10 cellular contexts compared by ENCODE assay signal in the genomic region with DNA sequence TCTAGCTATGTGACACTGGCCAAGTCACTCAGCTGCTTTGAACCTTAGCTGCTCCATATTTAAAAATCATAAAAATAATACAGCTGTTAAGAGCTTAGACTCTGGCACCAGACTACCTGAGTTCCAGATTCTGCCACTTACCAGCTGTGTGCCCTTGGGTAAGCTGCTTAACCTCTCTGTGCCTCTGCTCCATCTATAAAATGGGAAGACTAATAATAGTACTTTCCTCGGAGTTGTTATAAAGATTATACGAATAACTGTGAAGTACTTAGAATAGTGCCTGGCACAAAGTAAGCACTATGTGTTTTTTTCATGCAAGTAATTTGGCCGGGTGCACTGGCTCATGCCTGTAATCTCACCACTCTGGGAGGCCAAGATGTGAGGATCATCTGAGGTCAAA. TPM values are rescaled to one million over a fixed set of nuclear protein-coding genes. Genes with fewer than 3 reads are reported as not detected.
DNase-seq lines count a peak whose midpoint lies in the region; ATAC-seq, FAIRE-seq and TF ChIP-seq lines count a peak whose summit lies in the region.
"Had no signal": no experiment of that assay in that cellular context is flagged by ENCODE, and none has a peak within 500 bp of the region (broad histone marks: within the 10 kb centered on the region; RNA-seq: fewer than 3 reads in every experiment).

No MANE protein-coding gene starts in this region.

- H3K4me3 ChIP-seq in Caco-2 (ENCODE audit: low read depth, low read length) = peak overlapping the region; percentile 97
- H3K4me3 ChIP-seq in MM.1S (ENCODE audit: low read length) = no peak overlapping the region
- H3K4me3 ChIP-seq in colonic mucosa = peak overlapping the region; percentile 74
- H3K4me3 ChIP-seq in osteoblast (ENCODE audit: insufficient read depth, low read length) = no peak overlapping the region

- H3K27me3 Mint-ChIP-seq in Caco-2 (ENCODE audit: insufficient read depth, unreplicated experiment) = no peaks in the 10 kb centered on the region

- H3K27ac ChIP-seq in MM.1S (ENCODE audit: low read length) (no peak overlapping the region), colonic mucosa (no peak overlapping the region), osteoblast (ENCODE audit: low read depth, low read length) (no peak overlapping the region)

- H3K79me2 ChIP-seq in MM.1S (ENCODE audit: low read length) (peaks cover 51% of the 10 kb centered on the region), osteoblast (ENCODE audit: insufficient read depth, low read length) (peaks cover 23% of the 10 kb centered on the region)

- no peak for ATAC-seq in GM21723 (IDR thresholded peaks at IDR 0.05; ENCODE audit: unreplicated experiment)

- H3K27ac Mint-ChIP-seq in Caco-2 (ENCODE audit: unreplicated experiment) = no peak overlapping the region

- H3K9me2 ChIP-seq in MM.1S (replicated peaks; ENCODE audit: insufficient read depth, low read length) = no peaks in the 10 kb centered on the region

- H2AFZ ChIP-seq in MM.1S (ENCODE audit: low read length) = no peak overlapping the region
- no peak overlapping the region for H2AFZ ChIP-seq in osteoblast (ENCODE audit: low read length)

- peaks cover 7% of the 10 kb centered on the region; the same call in 1 of the 2 replicates for H3F3A ChIP-seq in MM.1S (ENCODE audit: insufficient read depth, low read length)

- FAIRE-seq in H54 (lab: Jason Lieb, UNC) = no peak

- DNase-seq in Caco-2 = no peak
- no peak for DNase-seq in MM.1S
- DNase-seq in colonic mucosa = no peak
- peak; percentile 50 for DNase-seq in osteoblast (ENCODE audit: insufficient read length, low spot score, missing footprints)
- no peak for DNase-seq in NCI-H1417 (lab: John Stamatoyannopoulos, UW)
- DNase-seq in NCI-H1694 treated with DMSO at 0.1 percent for 48 hours (lab: John Stamatoyannopoulos, UW) = no peak
- no peak for DNase-seq in H54 (ENCODE audit: insufficient read length, low spot score)
- DNase-seq: activated effector memory CD4-positive, alpha-beta T cell treated with Interleukin-2 at 50 U/mL for 16 hours; foreskin fibroblast had no signal

- CTCF ChIA-PET in Caco-2 (lab: Charles Lee) = interaction anchor here (1.0 to 2.5 kb wide), 3 partner anchors 11 to 14 kb away, joined by 3 to 21 read pairs (median 7); no protein-coding TSS in a partner anchor

- TF ChIP-seq POLR2A in H54 (IDR thresholded peaks at IDR 0.05; ENCODE audit: low read depth, low read length) = no peak

- intact Hi-C loops in Caco-2 (cut with micrococcal nuclease; ENCODE audit: unreplicated experiment) (loop anchor here (1.0 kb wide), 1 partner anchor 36 kb away; the partner anchor contains the start of gene TMEM121B), colonic mucosa (cut with DNase I) (loop anchor here (5.0 kb wide), 1 partner anchor 75 kb away; the partner anchor contains the start of gene IL17RA)

- H3K4me1 Mint-ChIP-seq in Caco-2 (ENCODE audit: low read depth, unreplicated experiment) = no peaks in the 10 kb centered on the region

- TF ChIP-seq CTCF in Caco-2 (IDR thresholded peaks at IDR 0.05; ENCODE audit: insufficient read depth in 1 of 2, low read depth in 1 of 2, low read length in 1 of 2, severe bottlenecking in 1 of 2, unreplicated experiment in 1 of 2) = no peak
- TF ChIP-seq CTCF in MM.1S (IDR thresholded peaks at IDR 0.05; ENCODE audit: low read length) = no peak
- no peak for TF ChIP-seq CTCF in colonic mucosa (IDR thresholded peaks at IDR 0.05)
- TF ChIP-seq CTCF in osteoblast (IDR thresholded peaks at IDR 0.05; ENCODE audit: extremely low read depth, low read depth, low read length) = no peak

- peaks cover 28% of the 10 kb centered on the region for H3K36me3 Mint-ChIP-seq in Caco-2 (ENCODE audit: insufficient read depth, unreplicated experiment)

- H3K9me3 ChIP-seq in Caco-2 = no peaks in the 10 kb centered on the region
- no peaks in the 10 kb centered on the region for H3K9me3 ChIP-seq in MM.1S (replicated peaks; ENCODE audit: insufficient read depth, low read length)
- no peaks in the 10 kb centered on the region for H3K9me3 ChIP-seq in colonic mucosa
- no peaks in the 10 kb centered on the region for H3K9me3 ChIP-seq in osteoblast (ENCODE audit: low read depth, low read length)

- H3K36me3 ChIP-seq in Caco-2 (ENCODE audit: control insufficient read depth, insufficient read depth, low read length) (0 out of 2 replicates have a peak, but pooled peaks cover 1% of the 10 kb centered on the region), MM.1S (replicated peaks; ENCODE audit: insufficient read depth, low read length) (no peaks in the 10 kb centered on the region), colonic mucosa (no peaks in the 10 kb centered on the region), osteoblast (ENCODE audit: insufficient read depth, low read length) (no peaks in the 10 kb centered on the region)

- TSS peak; percentile 55 for BruUV-seq in Caco-2 (replicated peaks; lab: Mats Ljungman, UMichigan)

- POLR2A ChIA-PET in Caco-2 (lab: Charles Lee) = no interaction called here

- H3K9ac ChIP-seq in MM.1S (ENCODE audit: low read length) = no peak overlapping the region
- no peak overlapping the region for H3K9ac ChIP-seq in colonic mucosa (ENCODE audit: low read depth in 2 of 2, low read length in 2 of 2)

- H3K27me3 ChIP-seq in Caco-2 (replicated peaks; ENCODE audit: control insufficient read depth, insufficient read depth, low read length) (no peaks in the 10 kb centered on the region), MM.1S (replicated peaks; ENCODE audit: insufficient read depth, low read length) (no peaks in the 10 kb centered on the region), colonic mucosa (no peaks in the 10 kb centered on the region), osteoblast (ENCODE audit: insufficient read depth, low read length) (no peaks in the 10 kb centered on the region)

- H3K9me3 Mint-ChIP-seq in Caco-2 (ENCODE audit: unreplicated experiment) = no peaks in the 10 kb centered on the region

- H3K4me2 ChIP-seq in MM.1S (ENCODE audit: low read depth, low read length) (peak overlapping the region; percentile 80; the same call in 1 of the 2 replicates), osteoblast (ENCODE audit: insufficient read depth, low read length) (no peak overlapping the region)

- peak overlapping the region; percentile 86 for H3K4me3 Mint-ChIP-seq in Caco-2 (ENCODE audit: unreplicated experiment)

- 0 out of 2 replicates have a peak, but pooled peaks cover 3% of the 10 kb centered on the region for H3K4me1 ChIP-seq in Caco-2
- peaks cover 5% of the 10 kb centered on the region; the same call in 1 of the 2 replicates for H3K4me1 ChIP-seq in MM.1S (ENCODE audit: low read length)
- no peaks in the 10 kb centered on the region for H3K4me1 ChIP-seq in colonic mucosa
- H3K4me1 ChIP-seq in osteoblast (ENCODE audit: insufficient read depth, low read length) = no peaks in the 10 kb centered on the region

- no peaks in the 10 kb centered on the region for H4K20me1 ChIP-seq in MM.1S (ENCODE audit: insufficient read depth, low read length)
- H4K20me1 ChIP-seq in osteoblast (ENCODE audit: insufficient read depth, low read length) = peaks cover 4% of the 10 kb centered on the region

RNA-seq across cellular contexts. Expression of gene HDHD5, which starts 1.4 kb away (rescaled TPM):
- total RNA-seq in Caco-2 (2022) (57.0 and 63.7 TPM in 2 replicates), colonic mucosa (10 to 100 TPM; 38.1 to 50.0 TPM), osteoblast (25.6 and 31.8 TPM in 2 replicates)

RNA-seq across cellular contexts. Expression of gene TMEM121B, which starts 36.6 kb away (rescaled TPM):
- total RNA-seq in Caco-2 (2022) = 0.49 and 0.82 TPM in 2 replicates
- total RNA-seq in colonic mucosa = under 1 TPM; 0.12 to 0.64 TPM
- under 0.01 TPM in 1 of 2 replicates, not detected in the other for total RNA-seq in osteoblast

Comparison
In these comparisons a context has a peak if more than half of its experiments do, and no peak if none do; other contexts are left out.
1. H3K4me3 ChIP-seq: peak in Caco-2 (single experiment) and colonic mucosa (single experiment); none in MM.1S (single experiment) and osteoblast (single experiment).